15 cellular contexts compared by ENCODE assay signal in genomic region chr22:24496661-24497060, GRCh38. TPM values are rescaled to one million over a fixed set of nuclear protein-coding genes. Genes with fewer than 3 reads are reported as not detected.
"Had no signal": no experiment of that assay in that cellular context is flagged by ENCODE, and none has a peak within 500 bp of the region (broad histone marks: within the 10 kb centered on the region; RNA-seq: fewer than 3 reads in every experiment).

No MANE protein-coding gene starts in this region.

- H3K27me3 ChIP-seq: right atrium auricular region, thyroid gland had no signal

- H3K27ac ChIP-seq: adrenal gland, parathyroid adenoma, thyroid gland had no signal

- H3K9me3 ChIP-seq: adrenal gland, right atrium auricular region, thyroid gland had no signal

- H3K9ac ChIP-seq: parathyroid adenoma had no signal

- H3K36me3 ChIP-seq: adrenal gland, right atrium auricular region, thyroid gland had no signal

- ATAC-seq: left ventricle myocardium superior had no signal

- H3K27ac Mint-ChIP-seq: activated CD4-positive, alpha-beta memory T cell treated with anti-CD3 and anti-CD28 coated beads, Interleukin-2, amount 10 ng/mL, durations not matched to agents 7 days and 5 days; activated naive CD4-positive, alpha-beta T cell treated with anti-CD3 and anti-CD28 coated beads for 36 hours; dendritic cell treated with granulocyte-macrophage colony-stimulating factor and Interleukin-4, amounts not matched to agents 40 ng/mL and 50 ng/mL, for 4 days; T-helper 1 cell treated with Interleukin-12 subunit alpha and Interleukin-12 subunit beta and Interleukin-4 antibody, amounts not matched to agents 30 μg/mL and 1 μg/mL, for 36 hours had no signal

- H3K4me3 Mint-ChIP-seq: activated CD4-positive, alpha-beta memory T cell treated with anti-CD3 and anti-CD28 coated beads, Interleukin-2, amount 10 ng/mL, durations not matched to agents 7 days and 5 days; activated naive CD4-positive, alpha-beta T cell treated with anti-CD3 and anti-CD28 coated beads for 36 hours; dendritic cell treated with granulocyte-macrophage colony-stimulating factor and Interleukin-4, amounts not matched to agents 40 ng/mL and 50 ng/mL, for 4 days; T-helper 1 cell treated with Interleukin-12 subunit alpha and Interleukin-12 subunit beta and Interleukin-4 antibody, amounts not matched to agents 30 μg/mL and 1 μg/mL, for 36 hours had no signal

- H3K4me1 ChIP-seq: parathyroid adenoma had no signal

- DNase-seq: activated CD4-positive, alpha-beta memory T cell treated with anti-CD3 and anti-CD28 coated beads, Interleukin-2, amount 10 ng/mL, durations not matched to agents 7 days and 5 days; activated CD4-positive, alpha-beta T cell treated with anti-CD3 and anti-CD28 coated beads for 1 hour; activated CD8-positive, alpha-beta memory T cell treated with anti-CD3 and anti-CD28 coated beads, Interleukin-2, amount 50 U/mL, for 48 hours; activated naive CD4-positive, alpha-beta T cell treated with anti-CD3 and anti-CD28 coated beads for 36 hours; erythroblast; left ventricle myocardium superior; mesendoderm; small intestine; thyroid gland had no signal

- H3K4me3 ChIP-seq: adrenal gland, right atrium auricular region, thyroid gland had no signal

- H3K9me3 Mint-ChIP-seq: activated CD4-positive, alpha-beta memory T cell treated with anti-CD3 and anti-CD28 coated beads, Interleukin-2, amount 10 ng/mL, durations not matched to agents 7 days and 5 days; activated naive CD4-positive, alpha-beta T cell treated with anti-CD3 and anti-CD28 coated beads for 36 hours; dendritic cell treated with granulocyte-macrophage colony-stimulating factor and Interleukin-4, amounts not matched to agents 40 ng/mL and 50 ng/mL, for 4 days; T-helper 1 cell treated with Interleukin-12 subunit alpha and Interleukin-12 subunit beta and Interleukin-4 antibody, amounts not matched to agents 30 μg/mL and 1 μg/mL, for 36 hours had no signal

RNA-seq across cellular contexts. Expression of gene UPB1, which starts 1.5 kb away (rescaled TPM):
- total RNA-seq: thyroid gland had no signal
- polyA plus RNA-seq: keratinocyte had no signal
